Comparison of ENCODE assay signal across 8 cellular contexts in the genomic region with DNA sequence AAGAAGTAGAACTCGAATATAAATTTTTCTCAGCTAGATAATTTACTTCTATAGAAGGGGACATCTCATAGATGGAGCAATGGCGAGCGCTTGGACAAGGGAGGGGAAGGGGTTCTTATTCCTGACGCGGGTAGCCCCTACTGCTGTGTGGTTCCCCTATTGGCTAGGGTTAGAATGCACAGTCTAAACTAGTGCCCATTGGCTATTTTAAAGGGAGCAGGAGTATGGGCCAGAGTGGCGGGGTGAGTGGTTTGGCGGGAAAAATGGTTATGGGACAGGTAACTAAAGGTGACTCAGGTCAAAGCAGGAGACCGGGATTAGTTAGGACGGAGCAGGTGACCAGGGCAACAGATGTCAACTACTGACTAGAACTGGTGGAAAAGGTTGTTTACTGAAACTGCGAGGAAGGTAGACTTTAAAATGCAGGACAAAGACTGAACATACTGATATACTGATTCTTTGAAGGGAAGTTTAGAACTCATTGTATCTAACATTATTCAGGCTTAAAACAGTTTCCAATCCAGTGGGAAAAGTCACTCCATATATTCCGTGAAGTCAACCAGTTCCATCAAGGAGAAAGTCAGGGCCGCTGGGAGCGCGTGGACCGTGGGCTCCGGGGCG. TPM values are rescaled to one million over a fixed set of nuclear protein-coding genes. Genes with fewer than 3 reads are reported as not detected.
DNase-seq lines count a peak whose midpoint lies in the region; ATAC-seq and TF ChIP-seq lines count a peak whose summit lies in the region.

No MANE protein-coding gene starts in this region.

- TF ChIP-seq RAD21 in liver (IDR thresholded peaks at IDR 0.05), result no peak

- TF ChIP-seq CTCF in brain microvascular endothelial cell (IDR thresholded peaks at IDR 0.05; ENCODE audit: low read depth, low read length, missing control alignments) (peak; percentile 12), liver (IDR thresholded peaks at IDR 0.05; ENCODE audit: low read depth, low read length, missing input control) (no peak), thoracic aorta (IDR thresholded peaks at IDR 0.05) (no peak)

- H3K36me3 ChIP-seq in brain microvascular endothelial cell (replicated peaks) (no peaks in the 10 kb centered on the region), liver (ENCODE audit: control insufficient read depth in 4 of 4, insufficient read depth in 3 of 4, low read depth in 1 of 4, low read length in 3 of 4) (no peaks in the 10 kb centered on the region), thoracic aorta (no peaks in the 10 kb centered on the region)

- DNase-seq in Right ventricle myocardium inferior (ENCODE audit: missing footprints), result peak; percentile 20
- DNase-seq in left ventricle myocardium superior, result no peak
- DNase-seq in NCI-H774 (lab: John Stamatoyannopoulos, UW), result peak; percentile 57
- DNase-seq in brain microvascular endothelial cell, result peak; percentile 15
- no peak for DNase-seq in thoracic aorta (ENCODE audit: low spot score)
- DNase-seq in nucleus accumbens (lab: John Stamatoyannopoulos, UW), result no peak

- in situ Hi-C loops in brain microvascular endothelial cell (cut with HindIII; ENCODE audit: low pct_ligation_motif_present, low sequenced_read_pairs), result no loop called here

- H3K4me1 ChIP-seq in liver (ENCODE audit: control insufficient read depth in 4 of 4, insufficient read depth in 4 of 4, low read length in 3 of 4) (peaks cover 6 to 23% (median 18%) of the 10 kb centered on the region in 4 donors), thoracic aorta (ENCODE audit: control insufficient read depth in 1 of 2, low read depth in 2 of 2) (peaks cover 2 to 11% of the 10 kb centered on the region in 2 donors)

- 15% methylated on average over 17 of the region's 17 CpGs for WGBS in liver

- H3K4me3 ChIP-seq in brain microvascular endothelial cell (ENCODE audit: low read depth, low read length) (peak overlapping the region; percentile 92), liver (ENCODE audit: low read depth in 1 of 3, low read length in 3 of 3) (peak overlapping the region; percentile 76 to 97 (median 89)), thoracic aorta (peak overlapping the region; percentile 76)

- intact Hi-C loops in Right ventricle myocardium inferior (cut with DNase I) (loop anchor here (10.0 kb wide), 1 partner anchor 64 kb away; a partner anchor contains a TSS), left ventricle myocardium superior (cut with micrococcal nuclease) (no loop called here)

- peak overlapping the region; percentile 49 to 63 for H3K9ac ChIP-seq in liver (ENCODE audit: low read depth in 1 of 2, low read length in 2 of 2)

- peak overlapping the region; percentile 96 for H3K27ac ChIP-seq in brain microvascular endothelial cell
- H3K27ac ChIP-seq in liver (ENCODE audit: low read depth in 1 of 2, low read length in 2 of 2), result peak overlapping the region; percentile 89 to 92
- peak overlapping the region; percentile 70 to 84 for H3K27ac ChIP-seq in thoracic aorta

- ATAC-seq in Right ventricle myocardium inferior, result no peak
- ATAC-seq in left ventricle myocardium superior, result no peak
- ATAC-seq in thoracic aorta (ENCODE audit: insufficient number of reproducible peaks, low FRiP score, low read depth), result no peak
- no peak for ATAC-seq in HG03025 (IDR thresholded peaks at IDR 0.05; ENCODE audit: low FRiP score, unreplicated experiment)

- H3K9me3 ChIP-seq in liver (ENCODE audit: control insufficient read depth in 4 of 4, low read length in 3 of 4) (no peaks in the 10 kb centered on the region), thoracic aorta (no peaks in the 10 kb centered on the region)

- H3K27me3 ChIP-seq in brain microvascular endothelial cell (replicated peaks), result no peaks in the 10 kb centered on the region
- no peaks in the 10 kb centered on the region for H3K27me3 ChIP-seq in liver (ENCODE audit: control insufficient read depth in 4 of 4, insufficient read depth in 4 of 4, low read length in 3 of 4)
- H3K27me3 ChIP-seq in thoracic aorta (replicated peaks; ENCODE audit: insufficient read depth), result no peaks in the 10 kb centered on the region

TF ChIP-seq in liver, 16 proteins besides CTCF, POLR2A, EP300 and RAD21:
- no peak for TF ChIP-seq TAF1 (conservative IDR thresholded peaks at IDR 0.05)
- TF ChIP-seq, protein P1, sequence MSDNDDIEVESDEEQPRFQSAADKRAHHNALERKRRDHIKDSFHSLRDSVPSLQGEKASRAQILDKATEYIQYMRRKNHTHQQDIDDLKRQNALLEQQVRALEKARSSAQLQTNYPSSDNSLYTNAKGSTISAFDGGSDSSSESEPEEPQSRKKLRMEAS (IDR thresholded peaks at IDR 0.05), result no peak

RNA-seq across cellular contexts. Expression of a gene that starts 0.9 kb away (rescaled TPM):
- total RNA-seq in Right ventricle myocardium inferior (17.9 TPM), left ventricle myocardium superior (18.3 TPM), liver (10 to 100 TPM; 14.0 to 17.7 TPM), thoracic aorta (10 to 100 TPM; 16.7 to 17.6 TPM)
- 10 to 100 TPM in 1 of 2 donors, 1 to 10 TPM in 1; 7.2 to 20.0 TPM for polyA plus RNA-seq in liver

RNA-seq across cellular contexts. Expression of a gene that starts 29.4 kb away (rescaled TPM):
- total RNA-seq in Right ventricle myocardium inferior (6.9 TPM), left ventricle myocardium superior (8.9 TPM), liver (under 1 TPM; 0.14 to 0.33 TPM), thoracic aorta (10 to 100 TPM; 11.1 TPM)
- under 1 TPM in 1 of 2 donors, not detected in 1; 0.33 TPM for polyA plus RNA-seq in liver

RNA-seq across cellular contexts. Expression of a gene that starts 39.5 kb away (rescaled TPM):
- 9.0 TPM for total RNA-seq in Right ventricle myocardium inferior
- total RNA-seq in left ventricle myocardium superior, result 9.5 TPM
- 10 to 100 TPM in 1 of 2 donors, 1 to 10 TPM in 1; 9.3 to 14.3 TPM for total RNA-seq in liver
- polyA plus RNA-seq in liver, result 10 to 100 TPM in 1 of 2 donors, 1 to 10 TPM in 1; 6.4 to 11.3 TPM
- 10 to 100 TPM; 15.4 to 30.9 TPM for total RNA-seq in thoracic aorta

Comparison
In these comparisons a context has a peak if more than half of its experiments do, and no peak if none do; other contexts are left out.
1. DNase-seq: peak in Right ventricle myocardium inferior (single experiment), NCI-H774 (single experiment) and brain microvascular endothelial cell (single experiment); none in left ventricle myocardium superior (single experiment), thoracic aorta (single experiment) and nucleus accumbens (0 of 56).
2. Peak in every context shown above with its lines, with median percentiles within 50 percentile points of each other: H3K27ac ChIP-seq and H3K4me3 ChIP-seq.